21 cellular contexts compared by ENCODE assay signal in genomic region chr10:13725594-13725993, GRCh38.
"Had no signal": no experiment of that assay in that cellular context is flagged by ENCODE, and none has a peak within 500 bp of the region (broad histone marks: within the 10 kb centered on the region; RNA-seq: fewer than 3 reads in every experiment).

No MANE protein-coding gene starts in this region.

- H3K4me3 ChIP-seq: MG63, SJSA1, SK-N-MC had no signal

- H3K27me3 ChIP-seq: MG63, SJSA1 had no signal

- H3K27ac ChIP-seq: SJSA1, SK-N-MC had no signal

- H3K36me3 ChIP-seq: MG63, SJSA1 had no signal

- DNase-seq: IMR-90, Karpas-422, KG1, MG63, NCI-H1092, NCI-H1436, NCI-H187, NCI-H2029, NCI-H2081 treated with DMSO at 0.1 percent for 48 hours, NCI-H2171, NCI-H226, NCI-H446, NCI-H510A, NCI-H524 treated with DMSO at 0.1 percent for 48 hours, NCI-H69, NCI-H774, Right ventricle myocardium superior, RPMI8226, SIG-M5 had no signal

- H3K9me3 ChIP-seq: MG63, SJSA1 had no signal
